1 cellular context compared by ENCODE assay signal in the genomic region with DNA sequence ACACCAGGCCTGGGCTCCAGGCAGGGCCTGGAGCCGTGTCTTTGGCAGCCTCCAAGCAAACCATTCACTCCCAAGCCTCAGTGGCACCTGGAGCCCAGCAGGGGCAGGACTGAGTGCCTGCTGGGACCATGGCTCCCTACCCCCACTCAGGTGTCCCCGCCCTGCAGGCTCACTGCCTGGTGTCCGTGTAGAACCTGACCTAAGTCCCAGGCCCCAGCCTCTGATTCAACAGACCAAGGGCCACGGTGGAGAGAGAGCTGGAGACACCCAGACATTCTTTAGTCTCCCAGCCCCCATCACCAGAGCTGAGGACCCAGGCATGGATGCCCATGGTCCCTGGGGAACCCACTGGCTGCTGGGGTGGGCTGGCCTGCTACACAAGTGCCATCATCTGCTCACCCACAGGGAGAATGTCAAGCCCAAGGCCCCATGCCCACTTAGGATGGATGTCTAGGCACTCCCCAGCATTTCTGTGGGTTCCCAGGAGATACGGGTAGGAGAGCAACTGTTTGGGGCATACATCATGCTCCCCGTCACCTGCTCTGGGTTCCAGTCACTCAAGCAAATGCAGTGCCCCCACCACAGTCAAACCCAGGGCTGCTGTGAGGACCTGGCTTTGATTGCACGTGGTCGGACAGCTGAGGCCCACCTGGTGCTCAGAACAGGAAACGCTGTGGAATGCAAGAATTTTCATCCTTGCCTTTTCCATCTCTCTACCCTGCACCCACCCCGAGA.
TF ChIP-seq lines count a peak whose summit lies in the region.

No MANE protein-coding gene starts in this region.

TF ChIP-seq in WTC11, 78 proteins besides CTCF, POLR2A, EP300 and RAD21 (continued from another document):
- TF ChIP-seq, protein P1, sequence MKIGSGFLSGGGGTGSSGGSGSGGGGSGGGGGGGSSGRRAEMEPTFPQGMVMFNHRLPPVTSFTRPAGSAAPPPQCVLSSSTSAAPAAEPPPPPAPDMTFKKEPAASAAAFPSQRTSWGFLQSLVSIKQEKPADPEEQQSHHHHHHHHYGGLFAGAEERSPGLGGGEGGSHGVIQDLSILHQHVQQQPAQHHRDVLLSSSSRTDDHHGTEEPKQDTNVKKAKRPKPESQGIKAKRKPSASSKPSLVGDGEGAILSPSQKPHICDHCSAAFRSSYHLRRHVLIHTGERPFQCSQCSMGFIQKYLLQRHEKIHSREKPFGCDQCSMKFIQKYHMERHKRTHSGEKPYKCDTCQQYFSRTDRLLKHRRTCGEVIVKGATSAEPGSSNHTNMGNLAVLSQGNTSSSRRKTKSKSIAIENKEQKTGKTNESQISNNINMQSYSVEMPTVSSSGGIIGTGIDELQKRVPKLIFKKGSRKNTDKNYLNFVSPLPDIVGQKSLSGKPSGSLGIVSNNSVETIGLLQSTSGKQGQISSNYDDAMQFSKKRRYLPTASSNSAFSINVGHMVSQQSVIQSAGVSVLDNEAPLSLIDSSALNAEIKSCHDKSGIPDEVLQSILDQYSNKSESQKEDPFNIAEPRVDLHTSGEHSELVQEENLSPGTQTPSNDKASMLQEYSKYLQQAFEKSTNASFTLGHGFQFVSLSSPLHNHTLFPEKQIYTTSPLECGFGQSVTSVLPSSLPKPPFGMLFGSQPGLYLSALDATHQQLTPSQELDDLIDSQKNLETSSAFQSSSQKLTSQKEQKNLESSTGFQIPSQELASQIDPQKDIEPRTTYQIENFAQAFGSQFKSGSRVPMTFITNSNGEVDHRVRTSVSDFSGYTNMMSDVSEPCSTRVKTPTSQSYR (CRISPR knock-in tag; IDR thresholded peaks at IDR 0.05), result no peak
- no peak for TF ChIP-seq GRHL2 (CRISPR knock-in tag; IDR thresholded peaks at IDR 0.05; ENCODE audit: insufficient replicate concordance, severe bottlenecking)
- TF ChIP-seq, protein P2, sequence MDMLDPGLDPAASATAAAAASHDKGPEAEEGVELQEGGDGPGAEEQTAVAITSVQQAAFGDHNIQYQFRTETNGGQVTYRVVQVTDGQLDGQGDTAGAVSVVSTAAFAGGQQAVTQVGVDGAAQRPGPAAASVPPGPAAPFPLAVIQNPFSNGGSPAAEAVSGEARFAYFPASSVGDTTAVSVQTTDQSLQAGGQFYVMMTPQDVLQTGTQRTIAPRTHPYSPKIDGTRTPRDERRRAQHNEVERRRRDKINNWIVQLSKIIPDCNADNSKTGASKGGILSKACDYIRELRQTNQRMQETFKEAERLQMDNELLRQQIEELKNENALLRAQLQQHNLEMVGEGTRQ (CRISPR knock-in tag; IDR thresholded peaks at IDR 0.05), result no peak
- TF ChIP-seq JUN (CRISPR knock-in tag; IDR thresholded peaks at IDR 0.05), result no peak
- TF ChIP-seq HMGA2 (CRISPR knock-in tag; IDR thresholded peaks at IDR 0.05), result no peak
- TF ChIP-seq ZNF219 (CRISPR knock-in tag; IDR thresholded peaks at IDR 0.05; ENCODE audit: borderline replicate concordance), result no peak
